ENCODE assay signal across 1 cellular context in the genomic region with DNA sequence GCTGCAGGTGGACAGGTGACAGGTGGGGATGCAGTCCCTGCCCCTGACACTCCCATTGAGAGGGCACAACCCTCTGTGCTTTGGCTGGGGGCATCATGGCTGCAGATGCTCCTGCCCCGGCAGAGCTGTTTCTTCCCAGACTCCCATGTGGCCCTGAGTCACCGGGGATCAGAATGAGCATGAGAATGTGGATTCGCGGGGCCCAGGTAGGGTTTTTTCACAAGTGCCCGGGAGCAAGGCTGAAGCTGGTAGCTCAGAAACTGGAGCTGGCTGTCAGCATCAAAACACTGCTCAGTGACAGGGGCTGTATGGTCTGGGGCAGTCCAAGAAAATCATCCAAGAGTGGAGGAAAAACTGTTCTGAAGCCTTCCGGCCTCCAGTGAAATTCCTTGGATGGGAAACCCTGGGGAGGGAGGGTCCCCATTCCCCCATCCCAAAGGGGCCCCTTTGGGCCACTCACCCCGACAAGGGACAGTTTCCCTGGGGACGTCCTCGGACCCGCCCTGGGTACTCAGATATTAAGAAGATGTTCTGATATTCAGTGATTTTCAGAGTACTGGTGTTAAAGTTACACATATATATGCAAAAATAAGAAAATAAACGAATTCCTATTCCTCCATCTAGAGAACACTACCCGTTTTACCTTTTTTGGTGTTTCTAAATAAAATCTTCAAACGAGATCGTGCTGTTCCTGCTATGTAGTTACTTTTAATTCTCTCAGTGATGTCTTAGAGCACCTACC.
TF ChIP-seq lines count a peak whose summit lies in the region.

No MANE protein-coding gene starts in this region.

TF ChIP-seq in WTC11, 78 proteins besides CTCF, POLR2A, EP300 and RAD21 (continued from another document):
- TF ChIP-seq, protein P1, sequence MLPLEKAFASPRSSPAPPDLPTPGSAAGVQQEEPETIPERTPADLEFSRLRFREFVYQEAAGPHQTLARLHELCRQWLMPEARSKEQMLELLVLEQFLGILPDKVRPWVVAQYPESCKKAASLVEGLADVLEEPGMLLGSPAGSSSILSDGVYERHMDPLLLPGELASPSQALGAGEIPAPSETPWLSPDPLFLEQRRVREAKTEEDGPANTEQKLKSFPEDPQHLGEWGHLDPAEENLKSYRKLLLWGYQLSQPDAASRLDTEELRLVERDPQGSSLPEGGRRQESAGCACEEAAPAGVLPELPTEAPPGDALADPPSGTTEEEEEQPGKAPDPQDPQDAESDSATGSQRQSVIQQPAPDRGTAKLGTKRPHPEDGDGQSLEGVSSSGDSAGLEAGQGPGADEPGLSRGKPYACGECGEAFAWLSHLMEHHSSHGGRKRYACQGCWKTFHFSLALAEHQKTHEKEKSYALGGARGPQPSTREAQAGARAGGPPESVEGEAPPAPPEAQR (CRISPR knock-in tag; IDR thresholded peaks at IDR 0.05), result no peak
- TF ChIP-seq, protein P2, sequence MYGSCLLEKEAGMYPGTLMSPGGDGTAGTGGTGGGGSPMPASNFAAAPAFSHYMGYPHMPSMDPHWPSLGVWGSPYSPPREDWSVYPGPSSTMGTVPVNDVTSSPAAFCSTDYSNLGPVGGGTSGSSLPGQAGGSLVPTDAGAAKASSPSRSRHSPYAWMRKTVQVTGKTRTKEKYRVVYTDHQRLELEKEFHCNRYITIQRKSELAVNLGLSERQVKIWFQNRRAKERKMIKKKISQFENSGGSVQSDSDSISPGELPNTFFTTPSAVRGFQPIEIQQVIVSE (CRISPR knock-in tag; IDR thresholded peaks at IDR 0.05; ENCODE audit: borderline replicate concordance), result no peak
- TF ChIP-seq SOX15 (CRISPR knock-in tag; IDR thresholded peaks at IDR 0.05), result no peak
- TF ChIP-seq TP53 (CRISPR knock-in tag; IDR thresholded peaks at IDR 0.05), result no peak
- no peak for TF ChIP-seq ETV6 (CRISPR knock-in tag; IDR thresholded peaks at IDR 0.05)
- no peak for TF ChIP-seq ATF1 (CRISPR knock-in tag; IDR thresholded peaks at IDR 0.05)
- no peak for TF ChIP-seq GABPB1 (CRISPR knock-in tag; IDR thresholded peaks at IDR 0.05)
- TF ChIP-seq, protein P3, sequence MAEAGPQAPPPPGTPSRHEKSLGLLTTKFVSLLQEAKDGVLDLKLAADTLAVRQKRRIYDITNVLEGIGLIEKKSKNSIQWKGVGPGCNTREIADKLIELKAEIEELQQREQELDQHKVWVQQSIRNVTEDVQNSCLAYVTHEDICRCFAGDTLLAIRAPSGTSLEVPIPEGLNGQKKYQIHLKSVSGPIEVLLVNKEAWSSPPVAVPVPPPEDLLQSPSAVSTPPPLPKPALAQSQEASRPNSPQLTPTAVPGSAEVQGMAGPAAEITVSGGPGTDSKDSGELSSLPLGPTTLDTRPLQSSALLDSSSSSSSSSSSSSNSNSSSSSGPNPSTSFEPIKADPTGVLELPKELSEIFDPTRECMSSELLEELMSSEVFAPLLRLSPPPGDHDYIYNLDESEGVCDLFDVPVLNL (CRISPR knock-in tag; IDR thresholded peaks at IDR 0.05; ENCODE audit: borderline replicate concordance, low read depth), result no peak
- no peak for TF ChIP-seq RORB (CRISPR knock-in tag; IDR thresholded peaks at IDR 0.05)
- TF ChIP-seq ZNF416 (CRISPR knock-in tag; IDR thresholded peaks at IDR 0.05), result no peak
- no peak for TF ChIP-seq SMAD3 (CRISPR knock-in tag; IDR thresholded peaks at IDR 0.05; ENCODE audit: borderline replicate concordance)
- TF ChIP-seq, protein P4, sequence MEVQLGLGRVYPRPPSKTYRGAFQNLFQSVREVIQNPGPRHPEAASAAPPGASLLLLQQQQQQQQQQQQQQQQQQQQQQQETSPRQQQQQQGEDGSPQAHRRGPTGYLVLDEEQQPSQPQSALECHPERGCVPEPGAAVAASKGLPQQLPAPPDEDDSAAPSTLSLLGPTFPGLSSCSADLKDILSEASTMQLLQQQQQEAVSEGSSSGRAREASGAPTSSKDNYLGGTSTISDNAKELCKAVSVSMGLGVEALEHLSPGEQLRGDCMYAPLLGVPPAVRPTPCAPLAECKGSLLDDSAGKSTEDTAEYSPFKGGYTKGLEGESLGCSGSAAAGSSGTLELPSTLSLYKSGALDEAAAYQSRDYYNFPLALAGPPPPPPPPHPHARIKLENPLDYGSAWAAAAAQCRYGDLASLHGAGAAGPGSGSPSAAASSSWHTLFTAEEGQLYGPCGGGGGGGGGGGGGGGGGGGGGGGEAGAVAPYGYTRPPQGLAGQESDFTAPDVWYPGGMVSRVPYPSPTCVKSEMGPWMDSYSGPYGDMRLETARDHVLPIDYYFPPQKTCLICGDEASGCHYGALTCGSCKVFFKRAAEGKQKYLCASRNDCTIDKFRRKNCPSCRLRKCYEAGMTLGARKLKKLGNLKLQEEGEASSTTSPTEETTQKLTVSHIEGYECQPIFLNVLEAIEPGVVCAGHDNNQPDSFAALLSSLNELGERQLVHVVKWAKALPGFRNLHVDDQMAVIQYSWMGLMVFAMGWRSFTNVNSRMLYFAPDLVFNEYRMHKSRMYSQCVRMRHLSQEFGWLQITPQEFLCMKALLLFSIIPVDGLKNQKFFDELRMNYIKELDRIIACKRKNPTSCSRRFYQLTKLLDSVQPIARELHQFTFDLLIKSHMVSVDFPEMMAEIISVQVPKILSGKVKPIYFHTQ (CRISPR knock-in tag; IDR thresholded peaks at IDR 0.05), result no peak
- no peak for TF ChIP-seq ZNF138 (CRISPR knock-in tag; conservative IDR thresholded peaks at IDR 0.05)
- TF ChIP-seq, protein P5, sequence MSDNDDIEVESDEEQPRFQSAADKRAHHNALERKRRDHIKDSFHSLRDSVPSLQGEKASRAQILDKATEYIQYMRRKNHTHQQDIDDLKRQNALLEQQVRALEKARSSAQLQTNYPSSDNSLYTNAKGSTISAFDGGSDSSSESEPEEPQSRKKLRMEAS (CRISPR knock-in tag; IDR thresholded peaks at IDR 0.05), result no peak
